In genomic region chr1:58626293-58626692, GRCh38 we compare ENCODE assay signal across 25 cellular contexts. TPM values are rescaled to one million over a fixed set of nuclear protein-coding genes. Genes with fewer than 3 reads are reported as not detected.
DNase-seq lines count a peak whose midpoint lies in the region; ATAC-seq, FAIRE-seq and TF ChIP-seq lines count a peak whose summit lies in the region.
"Had no signal": no experiment of that assay in that cellular context is flagged by ENCODE, and none has a peak within 500 bp of the region (broad histone marks: within the 10 kb centered on the region; RNA-seq: fewer than 3 reads in every experiment).

No MANE protein-coding gene starts in this region.

- no peaks in the 10 kb centered on the region for H3K9me3 ChIP-seq in HEK293 (ENCODE audit: control insufficient read depth, insufficient read depth, low read depth, low read length)
- H3K9me3 ChIP-seq in K562 (replicated peaks; ENCODE audit: control insufficient read depth, insufficient read depth, low read depth, low read length): no peaks in the 10 kb centered on the region
- no peaks in the 10 kb centered on the region for H3K9me3 ChIP-seq in right cardiac atrium (ENCODE audit: control insufficient read depth, low read length)
- H3K9me3 ChIP-seq: A549, BE2C, HAP-1 had no signal

- H4K20me1 ChIP-seq in K562 (replicated peaks; ENCODE audit: control insufficient read depth, insufficient read depth, low read length): no peaks in the 10 kb centered on the region
- H4K20me1 ChIP-seq: BLaER1 treated with 17β-estradiol and CSF1 and Interleukin-3, amounts not matched to agents 10 nM and 100 nM had no signal

- H3K27me3 ChIP-seq in K562 (ENCODE audit: control insufficient read depth in 2 of 2, insufficient read depth in 2 of 2, low read length in 2 of 2) (peaks cover 3 to 10% of the 10 kb centered on the region in 2 experiments; a peak in 2 of 5 replicates), right cardiac atrium (ENCODE audit: control insufficient read depth, insufficient read depth) (no peaks in the 10 kb centered on the region)
- H3K27me3 ChIP-seq: BE2C; BLaER1 treated with 17β-estradiol and CSF1 and Interleukin-3, amounts not matched to agents 10 nM and 100 nM had no signal

- CTCF ChIA-PET in HEK293 (lab: Yijun Ruan, JAX): no interaction called here
- CTCF ChIA-PET in K562 (lab: Yijun Ruan, JAX; ENCODE audit: low intra/inter-chr PET ratio): no interaction called here

- no peaks in the 10 kb centered on the region for H3K36me3 ChIP-seq in HEK293 (ENCODE audit: control insufficient read depth in 2 of 2, insufficient read depth in 1 of 2, low read length in 2 of 2)
- H3K36me3 ChIP-seq in K562 (ENCODE audit: control insufficient read depth, insufficient read depth, low read length): no peaks in the 10 kb centered on the region
- H3K36me3 ChIP-seq: BE2C; BLaER1 treated with 17β-estradiol and CSF1 and Interleukin-3, amounts not matched to agents 10 nM and 100 nM; HAP-1 had no signal

- peaks cover 7% of the 10 kb centered on the region for H3K4me1 Mint-ChIP-seq in type B pancreatic cell (ENCODE audit: unreplicated experiment)

- H3K4me2 ChIP-seq in K562 (ENCODE audit: insufficient read depth, low read length): no peak overlapping the region
- H3K4me2 ChIP-seq: A549; BLaER1 treated with 17β-estradiol and CSF1 and Interleukin-3, amounts not matched to agents 10 nM and 100 nM had no signal

- no peaks in the 10 kb centered on the region for H3K36me3 Mint-ChIP-seq in type B pancreatic cell
- H3K36me3 Mint-ChIP-seq: CD14-positive monocyte had no signal

- POLR2A ChIA-PET in HEK293 (lab: Yijun Ruan, JAX) (no interaction called here), K562 (lab: Yijun Ruan, JAX) (no interaction called here)

- H3K4me1 ChIP-seq in HEK293 (ENCODE audit: control insufficient read depth, insufficient read depth, low read length) (no peaks in the 10 kb centered on the region), K562 (replicated peaks in 1 of 2; ENCODE audit: control insufficient read depth in 2 of 2, insufficient read depth in 2 of 2, low read length in 2 of 2) (no peaks in the 10 kb centered on the region; a peak in 1 of 5 replicates), right cardiac atrium (ENCODE audit: control insufficient read depth, insufficient read depth, low read length) (no peaks in the 10 kb centered on the region)
- H3K4me1 ChIP-seq: A549, BE2C, HAP-1 had no signal

- no peak for TF ChIP-seq CTCF in HEK293 (tag by site-specific recombination; IDR thresholded peaks at IDR 0.05)
- no peak for TF ChIP-seq CTCF in K562 (IDR thresholded peaks at IDR 0.05 in 2 of 3, conservative IDR thresholded peaks at IDR 0.05 in 1 of 3; ENCODE audit: insufficient read depth in 2 of 3, low read depth in 1 of 3, low read length in 3 of 3)
- TF ChIP-seq CTCF in type B pancreatic cell (conservative IDR thresholded peaks at IDR 0.05): no peak
- TF ChIP-seq CTCF in GM10266 (IDR thresholded peaks at IDR 0.05; ENCODE audit: control insufficient read depth, insufficient read depth, low read depth, missing control alignments): no peak

- peak; percentile 15 for DNase-seq in DMS53 (lab: John Stamatoyannopoulos, UW)
- no peak for DNase-seq in K562 (ENCODE audit: extremely low read depth in 1 of 4, low spot score in 3 of 4)
- no peak for DNase-seq in type B pancreatic cell (ENCODE audit: extremely low spot score, unreplicated experiment)
- DNase-seq in GM10266 (ENCODE audit: extremely low spot score): no peak
- no peak for DNase-seq in right cardiac atrium
- DNase-seq: 8988T; ACHN; AML-193; BE2C; Calu3; CD4-positive, alpha-beta T cell; COR-L47; DMS79; EL; GDM1; GOT3 had no signal

- no peak overlapping the region for H3K9ac ChIP-seq in K562 (ENCODE audit: insufficient read depth in 1 of 2, low read depth in 2 of 2, low read length in 2 of 2)
- H3K9ac ChIP-seq: BLaER1 treated with 17β-estradiol and CSF1 and Interleukin-3, amounts not matched to agents 10 nM and 100 nM had no signal

- FAIRE-seq in K562 (lab: Jason Lieb, UNC): no peak
- FAIRE-seq: A549, GM12891, GM18507, H54 had no signal

- H3K9me1 ChIP-seq in K562 (ENCODE audit: control insufficient read depth, insufficient read depth, low read length): no peaks in the 10 kb centered on the region

- TF ChIP-seq POLR2A in K562 (conservative IDR thresholded peaks at IDR 0.05): no peak

- no peak overlapping the region for H3K4me3 ChIP-seq in HEK293 (ENCODE audit: low read depth, low read length)
- no peak overlapping the region for H3K4me3 ChIP-seq in K562
- no peak overlapping the region for H3K4me3 ChIP-seq in right cardiac atrium (ENCODE audit: low read length)
- H3K4me3 ChIP-seq: A549; BLaER1 treated with 17β-estradiol and CSF1 and Interleukin-3, amounts not matched to agents 10 nM and 100 nM; HAP-1 had no signal

- no peak for ATAC-seq in K562
- no peak for ATAC-seq in right cardiac atrium
- no peak for ATAC-seq in GM19351 (IDR thresholded peaks at IDR 0.05; ENCODE audit: unreplicated experiment)
- ATAC-seq: A549 had no signal

- TF ChIP-seq RAD21 in K562 (CRISPR knock-in tag; conservative IDR thresholded peaks at IDR 0.05 in 1 of 2, IDR thresholded peaks at IDR 0.05 in 1 of 2): no peak

- H3K27ac ChIP-seq in HEK293 (ENCODE audit: extremely low read depth, low read depth, low read length): no peak overlapping the region
- no peak overlapping the region for H3K27ac ChIP-seq in K562 (ENCODE audit: extremely low read depth, low read depth, low read length)
- H3K27ac ChIP-seq in right cardiac atrium (ENCODE audit: low read length): no peak overlapping the region
- H3K27ac ChIP-seq: A549; BLaER1 treated with 17β-estradiol and CSF1 and Interleukin-3, amounts not matched to agents 10 nM and 100 nM had no signal

- no peaks in the 10 kb centered on the region for H3K27me3 Mint-ChIP-seq in type B pancreatic cell
- H3K27me3 Mint-ChIP-seq: CD4-positive, alpha-beta T cell had no signal

- TF ChIP-seq EP300 in K562 (IDR thresholded peaks at IDR 0.05; ENCODE audit: low read length): no peak

- peak overlapping the region; percentile 78 for H3K27ac Mint-ChIP-seq in type B pancreatic cell
- H3K27ac Mint-ChIP-seq: CD14-positive monocyte; CD4-positive, alpha-beta T cell had no signal

- in situ Hi-C loops in K562 (cut with MboI): no loop called here

- H2AFZ ChIP-seq in K562 (ENCODE audit: low read depth, low read length): no peak overlapping the region

- intact Hi-C loops in K562 (cut with micrococcal nuclease): no loop called here
- intact Hi-C loops in right cardiac atrium (cut with DNase I): no loop called here

- no peaks in the 10 kb centered on the region for H3K79me2 ChIP-seq in K562 (ENCODE audit: control insufficient read depth, insufficient read depth, low read length)

- peaks cover 9% of the 10 kb centered on the region for H3K9me3 Mint-ChIP-seq in type B pancreatic cell
- H3K9me3 Mint-ChIP-seq: CD4-positive, alpha-beta T cell had no signal

- no peak overlapping the region for H3K4me3 Mint-ChIP-seq in type B pancreatic cell
- H3K4me3 Mint-ChIP-seq: CD14-positive monocyte; CD4-positive, alpha-beta T cell had no signal

- no TSS peak for BruUV-seq in K562 (replicated peaks; lab: Mats Ljungman, UMichigan)

TF ChIP-seq in HEK293, 187 proteins besides CTCF, POLR2A, EP300 and RAD21:
- peak; percentile 67; the same call in 1 of the 2 replicates for TF ChIP-seq ZNF10 (tag by site-specific recombination; IDR thresholded peaks at IDR 0.05)
- no peak for TF ChIP-seq ZNF768 (tag by site-specific recombination; IDR thresholded peaks at IDR 0.05)

TF ChIP-seq in K562, 482 proteins besides CTCF, POLR2A, EP300 and RAD21:
- TF ChIP-seq ZNF77 (CRISPR knock-in tag; IDR thresholded peaks at IDR 0.05) (no peak), ZNF134 (CRISPR knock-in tag; conservative IDR thresholded peaks at IDR 0.05) (peak; percentile 61), ZFP36 (IDR thresholded peaks at IDR 0.05; ENCODE audit: low read depth, low read length, partially characterized antibody) (no peak), GATA2 (CRISPR knock-in tag; IDR thresholded peaks at IDR 0.05) (no peak)

RNA-seq across cellular contexts. Expression of gene TACSTD2, which starts 49.2 kb away (rescaled TPM):
- not detected in 2 replicates for total RNA-seq in K562 (2011; cell fraction: chromatin; rRNA removed; ENCODE audit: low replicate concordance)
- not detected in 2 replicates for total RNA-seq in K562 (2011; cell fraction: nucleolus; rRNA removed)
- not detected in 2 replicates for total RNA-seq in K562 (2011; cell fraction: nucleoplasm; rRNA removed)
- not detected in 2 replicates for total RNA-seq in K562 (2014; rRNA removed)
- total RNA-seq in K562 (2014; rRNA removed; fragmentation: Illumina TruSeq; extraction: Trizol): not detected in 2 replicates
- not detected in 2 replicates for total RNA-seq in K562 (2015; rRNA removed; fragmentation: Illumina TruSeq; extraction: Trizol)
- total RNA-seq in K562 (2021): 0.16 and 0.31 TPM in 2 replicates
- 0.04 and 0.07 TPM in 2 replicates for polyA plus RNA-seq in K562 (2011; rRNA removed)
- 0.04 TPM in 2 replicates for polyA plus RNA-seq in K562 (2011; cell fraction: cytosol; rRNA removed)
- polyA plus RNA-seq in K562 (2011; cell fraction: nucleus; rRNA removed): 0.09 and 0.22 TPM in 2 replicates
- not detected in 2 replicates for polyA plus RNA-seq in K562 (2012)
- polyA plus RNA-seq in K562 (2014; fragmentation: Illumina TruSeq; extraction: Trizol): not detected in 2 replicates
- polyA plus RNA-seq in K562 (2014; fragmentation: Nextera tagmentation; extraction: Ambion mirVana): not detected
- polyA plus RNA-seq in K562 (2014; rRNA removed): not detected in 2 replicates
- not detected in 2 replicates for polyA minus RNA-seq in K562 (2011; rRNA and poly(A)+ RNA removed)
- polyA minus RNA-seq in K562 (2011; cell fraction: cytosol; rRNA and poly(A)+ RNA removed): not detected in 2 replicates
- polyA minus RNA-seq in K562 (2011; cell fraction: nucleus; rRNA and poly(A)+ RNA removed): not detected in 2 replicates
- 21.2 and 39.7 TPM in 2 replicates for total RNA-seq in type B pancreatic cell (ENCODE audit: low replicate concordance)
- total RNA-seq in right cardiac atrium: under 1 TPM; 0.09 to 0.33 (median 0.19) TPM
- polyA plus RNA-seq in right cardiac atrium: 0.14 TPM
- polyA plus RNA-seq: A549, CD14-positive monocyte had no signal

Comparison
In these comparisons a context has a peak if more than half of its experiments do, and no peak if none do; other contexts are left out.
1. RNA of gene TACSTD2, which starts 49.2 kb away (total RNA-seq): 21.2 to 39.7 TPM in type B pancreatic cell; 0.09 to 0.33 TPM in right cardiac atrium and 0.16 to 0.31 TPM in K562; every median in the first group is over 10 times any median in the second.